11 cellular contexts compared by ENCODE assay signal in the genomic region with DNA sequence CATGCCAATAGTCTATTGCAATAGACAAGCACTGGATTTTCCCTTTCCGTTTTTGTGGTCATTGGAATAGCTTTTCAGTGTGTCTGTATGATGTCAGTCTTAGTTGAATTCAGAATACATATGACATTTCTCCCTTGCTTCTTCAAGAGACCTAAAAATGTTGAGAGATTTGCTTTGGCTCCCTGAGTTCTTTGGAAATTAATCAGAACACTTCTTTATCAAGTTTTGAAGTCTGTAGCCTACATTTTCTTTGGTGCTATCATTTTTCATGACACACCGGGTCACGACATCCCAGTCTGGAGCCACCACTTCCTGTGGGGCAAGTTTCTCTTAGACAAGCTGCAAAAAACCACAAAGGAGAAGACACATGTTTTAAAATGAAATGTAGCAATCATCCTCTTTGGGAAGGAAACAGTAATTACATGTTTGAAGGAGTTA.
DNase-seq lines count a peak whose midpoint lies in the region; ATAC-seq lines count a peak whose summit lies in the region.
"Had no signal": no experiment of that assay in that cellular context is flagged by ENCODE, and none has a peak within 500 bp of the region (broad histone marks: within the 10 kb centered on the region; RNA-seq: fewer than 3 reads in every experiment).

No MANE protein-coding gene starts in this region.

- no peaks in the 10 kb centered on the region for H3K36me3 ChIP-seq in neuronal stem cell (replicated peaks in 1 of 2; ENCODE audit: control insufficient read depth in 2 of 2, insufficient read depth in 2 of 2, low read length in 2 of 2)
- H3K36me3 ChIP-seq: vagina had no signal

- H2BK15ac ChIP-seq in neuronal stem cell (ENCODE audit: low read length), result no peak overlapping the region

- peaks cover 3 to 4% of the 10 kb centered on the region in 2 donors for H3K4me1 ChIP-seq in neuronal stem cell (ENCODE audit: control insufficient read depth in 2 of 2, insufficient read depth in 1 of 2, low read depth in 1 of 2, low read length in 2 of 2)
- H3K4me1 ChIP-seq: vagina had no signal

- peak overlapping the region; percentile 53 for H2AFZ ChIP-seq in neuronal stem cell (ENCODE audit: low read length)

- H2BK5ac ChIP-seq in neuronal stem cell (ENCODE audit: low read length), result no peak overlapping the region

- no peak overlapping the region for H3K4me3 Mint-ChIP-seq in immature natural killer cell

- H3K27me3 Mint-ChIP-seq in immature natural killer cell (ENCODE audit: low read depth in 3 of 3), result peaks cover 0 to 2% (median 0%) of the 10 kb centered on the region in 3 donors

- H3K18ac ChIP-seq in neuronal stem cell (ENCODE audit: low read length), result no peak overlapping the region

- peaks cover 2 to 21% (median 8%) of the 10 kb centered on the region in 6 donors for H3K9me3 Mint-ChIP-seq in immature natural killer cell

- no peak overlapping the region for H3K9ac ChIP-seq in neuronal stem cell (ENCODE audit: low read depth, low read length, poor library complexity)

- H3K4me3 ChIP-seq in neuronal stem cell (ENCODE audit: low read length in 2 of 2), result no peak overlapping the region
- H3K4me3 ChIP-seq: vagina had no signal

- no peak overlapping the region for H2BK12ac ChIP-seq in neuronal stem cell (ENCODE audit: low read length)

- no peak overlapping the region for H4K8ac ChIP-seq in neuronal stem cell (ENCODE audit: low read depth, low read length)

- no peak overlapping the region for H3K14ac ChIP-seq in neuronal stem cell (ENCODE audit: low read length)

- H3K27ac Mint-ChIP-seq in immature natural killer cell, result no peak overlapping the region

- H3K27me3 ChIP-seq in neuronal stem cell (ENCODE audit: control insufficient read depth in 3 of 3, insufficient read depth in 3 of 3, low read depth in 1 of 3, low read length in 3 of 3), result no peaks in the 10 kb centered on the region
- H3K27me3 ChIP-seq: vagina had no signal

- H2AK5ac ChIP-seq in neuronal stem cell (ENCODE audit: low read depth, low read length), result no peak overlapping the region

- H3K79me1 ChIP-seq in neuronal stem cell (ENCODE audit: low read depth, low read length), result no peaks in the 10 kb centered on the region

- H2BK120ac ChIP-seq in neuronal stem cell (ENCODE audit: low read depth, low read length), result no peak overlapping the region

- ATAC-seq in GM18511 (IDR thresholded peaks at IDR 0.05; ENCODE audit: unreplicated experiment) (no peak), GM19463 (IDR thresholded peaks at IDR 0.05; ENCODE audit: unreplicated experiment) (no peak)
- ATAC-seq in stimulated activated naive CD8-positive, alpha-beta T cell treated with anti-CD3 and anti-CD28 coated beads, Interleukin-15, Interleukin-2, amounts not matched to agents 100 U/mL and 50 U/mL, for 24 hours, result no peak
- ATAC-seq: sciatic nerve had no signal

- no peak overlapping the region for H4K91ac ChIP-seq in neuronal stem cell (ENCODE audit: low read depth, low read length, poor library complexity)

- H3K9me3 ChIP-seq in neuronal stem cell (replicated peaks in 1 of 2; ENCODE audit: control insufficient read depth in 2 of 2, insufficient read depth in 1 of 2, low read depth in 1 of 2, low read length in 2 of 2), result peaks cover 0 to 2% of the 10 kb centered on the region in 2 donors
- H3K9me3 ChIP-seq: vagina had no signal

- H3K27ac ChIP-seq in neuronal stem cell (replicated peaks; ENCODE audit: low read length), result no peak overlapping the region
- H3K27ac ChIP-seq: vagina had no signal

- no CpG with 5 or more reads among the region's 3 CpGs for WGBS in neuronal stem cell (ENCODE audit: extremely low coverage in 2 of 2, insufficient read length in 2 of 2, insufficient replicate concordance in 1 of 2), 2 donors

- peaks cover 6 to 14% of the 10 kb centered on the region in 2 donors for H3K4me1 Mint-ChIP-seq in immature natural killer cell

- H3K4me2 ChIP-seq in neuronal stem cell (ENCODE audit: insufficient read depth, low read length, poor library complexity, severe bottlenecking), result no peak overlapping the region

- no peak overlapping the region for H3K23ac ChIP-seq in neuronal stem cell (ENCODE audit: low read depth, low read length, poor library complexity)

- H3K4ac ChIP-seq in neuronal stem cell (ENCODE audit: low read length), result no peak overlapping the region

- peak; percentile 71 for DNase-seq in Daoy (ENCODE audit: low read depth)
- DNase-seq in M059J (ENCODE audit: low read depth), result peak; percentile 85
- peak; percentile 14 for DNase-seq in amniotic epithelial cell (ENCODE audit: low read depth)
- no peak for DNase-seq in neuronal stem cell (ENCODE audit: low spot score)
- DNase-seq in stimulated activated naive CD8-positive, alpha-beta T cell treated with anti-CD3 and anti-CD28 coated beads, Interleukin-15, Interleukin-2, amounts not matched to agents 100 U/mL and 50 U/mL, for 24 hours, result no peak
- no peak for DNase-seq in immature natural killer cell
- DNase-seq: SHP77 had no signal

- no peaks in the 10 kb centered on the region for H3K36me3 Mint-ChIP-seq in immature natural killer cell

Comparison
In these comparisons a context has a peak if more than half of its experiments do, and no peak if none do; other contexts are left out.
1. DNase-seq: peak in Daoy (single experiment), M059J (single experiment) and amniotic epithelial cell (single experiment); none in neuronal stem cell (single experiment), stimulated activated naive CD8-positive, alpha-beta T cell treated with anti-CD3 and anti-CD28 coated beads, Interleukin-15, Interleukin-2, amounts not matched to agents 100 U/mL and 50 U/mL, for 24 hours (single experiment) and immature natural killer cell (0 of 3).